Comparison of ENCODE assay signal across 12 cellular contexts in genomic region chr2:18752667-18753422, GRCh38.
DNase-seq lines count a peak whose midpoint lies in the region; ATAC-seq and TF ChIP-seq lines count a peak whose summit lies in the region.
"Had no signal": no experiment of that assay in that cellular context is flagged by ENCODE, and none has a peak within 500 bp of the region (broad histone marks: within the 10 kb centered on the region; RNA-seq: fewer than 3 reads in every experiment).

No MANE protein-coding gene starts in this region.

- peak; percentile 43 for DNase-seq in ELR (ENCODE audit: low read depth)
- DNase-seq in LHCN-M2 (ENCODE audit: low read depth), result peak; percentile 22
- no peak for DNase-seq in RWPE2 (ENCODE audit: low spot score)
- DNase-seq in foreskin keratinocyte, result no peak
- DNase-seq in stimulated activated CD4-positive, alpha-beta T cell treated with anti-CD3 and anti-CD28 coated beads, Interleukin-1b, Interleukin-23, amount 100 ng/mL, for 48 hours, result no peak
- DNase-seq: activated CD8-positive, alpha-beta memory T cell treated with anti-CD3 and anti-CD28 coated beads, Interleukin-2, amount 10 ng/mL, durations not matched to agents 7 days and 5 days; activated naive CD8-positive, alpha-beta T cell treated with anti-CD3 and anti-CD28 coated beads for 36 hours; cortex of kidney; islet precursor cell; T1000 had no signal

- H3K4me1 ChIP-seq in RWPE2 (ENCODE audit: insufficient read depth, poor library complexity, severe bottlenecking) (peaks cover 2% of the 10 kb centered on the region), foreskin keratinocyte (no peaks in the 10 kb centered on the region)

- ATAC-seq in RWPE2 (ENCODE audit: low read depth) (peak; percentile 52; the same call in 2 of the 3 replicates), foreskin keratinocyte (no peak), GM18907 (IDR thresholded peaks at IDR 0.05; ENCODE audit: unreplicated experiment) (no peak), HG03025 (IDR thresholded peaks at IDR 0.05; ENCODE audit: low FRiP score, unreplicated experiment) (no peak)
- ATAC-seq: activated CD8-positive, alpha-beta memory T cell treated with anti-CD3 and anti-CD28 coated beads, Interleukin-2, amount 10 ng/mL, durations not matched to agents 7 days and 5 days had no signal

- no peak overlapping the region for H3K4me3 ChIP-seq in RWPE2 (ENCODE audit: severe bottlenecking)

- 0 out of 2 replicates have a peak, but pooled peaks cover 3% of the 10 kb centered on the region for H3K36me3 ChIP-seq in RWPE2 (ENCODE audit: low read depth)

- peaks cover 3% of the 10 kb centered on the region for H3K27me3 ChIP-seq in RWPE2 (ENCODE audit: insufficient read depth, poor library complexity, severe bottlenecking)
- no peaks in the 10 kb centered on the region for H3K27me3 ChIP-seq in foreskin keratinocyte

- no peaks in the 10 kb centered on the region for H3K9me3 ChIP-seq in RWPE2 (ENCODE audit: severe bottlenecking)

- TF ChIP-seq CTCF in RWPE2 (IDR thresholded peaks at IDR 0.05; ENCODE audit: poor library complexity, severe bottlenecking), result peak; percentile 41
- TF ChIP-seq CTCF in foreskin keratinocyte (conservative IDR thresholded peaks at IDR 0.05), result peak; percentile 24

- H3K27ac ChIP-seq in RWPE2 (ENCODE audit: poor library complexity, severe bottlenecking) (no peak overlapping the region), foreskin keratinocyte (no peak overlapping the region)

Comparison
In these comparisons a context has a peak if more than half of its experiments do, and no peak if none do; other contexts are left out.
1. DNase-seq: peak in ELR (single experiment) and LHCN-M2 (single experiment); none in RWPE2 (single experiment), foreskin keratinocyte (0 of 2) and stimulated activated CD4-positive, alpha-beta T cell treated with anti-CD3 and anti-CD28 coated beads, Interleukin-1b, Interleukin-23, amount 100 ng/mL, for 48 hours (single experiment).